In genomic region chr4:4980818-4981217, GRCh38 we compare ENCODE assay signal across 24 cellular contexts. TPM values are rescaled to one million over a fixed set of nuclear protein-coding genes. Genes with fewer than 3 reads are reported as not detected.
"Had no signal": no experiment of that assay in that cellular context is flagged by ENCODE, and none has a peak within 500 bp of the region (broad histone marks: within the 10 kb centered on the region; RNA-seq: fewer than 3 reads in every experiment).

No MANE protein-coding gene starts in this region.

- H3K4me1 Mint-ChIP-seq: activated CD4-positive, alpha-beta T cell treated with anti-CD3 and anti-CD28 coated beads, Interleukin-2, amount 10 ng/mL, durations not matched to agents 24 days and 14 days; activated CD8-positive, alpha-beta memory T cell treated with anti-CD3 and anti-CD28 coated beads, Interleukin-2, amount 10 ng/mL, durations not matched to agents 7 days and 5 days; activated naive CD8-positive, alpha-beta T cell treated with anti-CD3 and anti-CD28 coated beads, Interleukin-2, amount 50 U/mL, for 24 hours; WTC11 had no signal

- H3K36me3 ChIP-seq: brain microvascular endothelial cell had no signal

- H3K4me3 ChIP-seq: K562 had no signal

- H3K36me3 Mint-ChIP-seq: activated CD8-positive, alpha-beta memory T cell treated with anti-CD3 and anti-CD28 coated beads, Interleukin-2, amount 10 ng/mL, durations not matched to agents 7 days and 5 days; activated naive CD4-positive, alpha-beta T cell treated with anti-CD3 and anti-CD28 coated beads, Interleukin-2, amount 50 U/mL, for 72 hours had no signal

- DNase-seq: activated CD4-positive, alpha-beta T cell treated with anti-CD3 and anti-CD28 coated beads, Interleukin-2, amount 10 ng/mL, durations not matched to agents 24 days and 14 days; activated CD4-positive, alpha-beta T cell treated with anti-CD3 and anti-CD28 coated beads, Interleukin-2, amount 50 U/mL, for 48 hours; activated CD4-positive, CD25-positive, alpha-beta regulatory T cell treated with anti-CD3 and anti-CD28 coated beads, Interleukin-2, amount 50 U/mL, for 72 hours; activated CD8-positive, alpha-beta memory T cell treated with anti-CD3 and anti-CD28 coated beads, Interleukin-2, amount 10 ng/mL, durations not matched to agents 7 days and 5 days; activated effector memory CD4-positive, alpha-beta T cell treated with anti-CD3 and anti-CD28 coated beads, Interleukin-2, amount 50 U/mL, for 16 hours; activated naive CD4-positive, alpha-beta T cell treated with Interleukin-2 at 50 U/mL for 16 hours; activated naive CD8-positive, alpha-beta T cell treated with anti-CD3 and anti-CD28 coated beads, Interleukin-2, amount 50 U/mL, for 24 hours; activated T-cell treated with anti-CD3 and anti-CD28 coated beads, Interleukin-2, amount 50 U/mL, for 24 hours; amygdala; brain microvascular endothelial cell; Karpas-422; NCI-H1105 treated with DMSO at 0.1 percent for 48 hours; NCI-H1436 treated with DMSO at 0.1 percent for 48 hours; NCI-H187; NCI-H2081; NCI-H510A treated with DMSO at 0.1 percent for 48 hours; NCI-H69; PC-3; SIG-M5; T-helper 17 cell; T-helper 9 cell had no signal

- ATAC-seq: activated CD8-positive, alpha-beta memory T cell treated with anti-CD3 and anti-CD28 coated beads, Interleukin-2, amount 10 ng/mL, durations not matched to agents 7 days and 5 days; activated naive CD4-positive, alpha-beta T cell treated with anti-CD3 and anti-CD28 coated beads, Interleukin-2, amount 50 U/mL, for 72 hours; activated naive CD8-positive, alpha-beta T cell treated with anti-CD3 and anti-CD28 coated beads, Interleukin-2, amount 50 U/mL, for 24 hours; K562; PC-3; T-helper 17 cell; WTC11 had no signal

- H3K4me3 Mint-ChIP-seq: activated CD4-positive, alpha-beta T cell treated with anti-CD3 and anti-CD28 coated beads, Interleukin-2, amount 10 ng/mL, durations not matched to agents 24 days and 14 days; activated CD8-positive, alpha-beta memory T cell treated with anti-CD3 and anti-CD28 coated beads, Interleukin-2, amount 10 ng/mL, durations not matched to agents 7 days and 5 days; activated naive CD8-positive, alpha-beta T cell treated with anti-CD3 and anti-CD28 coated beads, Interleukin-2, amount 50 U/mL, for 24 hours; activated T-cell treated with anti-CD3 and anti-CD28 coated beads, Interleukin-2, amount 50 U/mL, for 24 hours; T-helper 17 cell; WTC11 had no signal

- H3K27ac Mint-ChIP-seq: activated CD4-positive, alpha-beta T cell treated with anti-CD3 and anti-CD28 coated beads, Interleukin-2, amount 10 ng/mL, durations not matched to agents 24 days and 14 days; activated CD8-positive, alpha-beta memory T cell treated with anti-CD3 and anti-CD28 coated beads, Interleukin-2, amount 10 ng/mL, durations not matched to agents 7 days and 5 days; activated naive CD4-positive, alpha-beta T cell treated with anti-CD3 and anti-CD28 coated beads, Interleukin-2, amount 50 U/mL, for 72 hours; activated naive CD8-positive, alpha-beta T cell treated with anti-CD3 and anti-CD28 coated beads, Interleukin-2, amount 50 U/mL, for 24 hours; activated T-cell treated with anti-CD3 and anti-CD28 coated beads, Interleukin-2, amount 50 U/mL, for 24 hours; T-helper 17 cell; WTC11 had no signal

- H3K27me3 Mint-ChIP-seq: activated CD4-positive, alpha-beta T cell treated with anti-CD3 and anti-CD28 coated beads, Interleukin-2, amount 10 ng/mL, durations not matched to agents 24 days and 14 days; activated CD8-positive, alpha-beta memory T cell treated with anti-CD3 and anti-CD28 coated beads, Interleukin-2, amount 10 ng/mL, durations not matched to agents 7 days and 5 days; activated naive CD8-positive, alpha-beta T cell treated with anti-CD3 and anti-CD28 coated beads, Interleukin-2, amount 50 U/mL, for 24 hours; activated T-cell treated with anti-CD3 and anti-CD28 coated beads, Interleukin-2, amount 50 U/mL, for 24 hours had no signal

- H3K27me3 ChIP-seq: brain microvascular endothelial cell had no signal

- H3K27ac ChIP-seq: brain microvascular endothelial cell had no signal

RNA-seq across cellular contexts. Expression of gene CYTL1, which starts 38.4 kb away (rescaled TPM):
- total RNA-seq: activated CD4-positive, alpha-beta T cell treated with anti-CD3 and anti-CD28 coated beads, Interleukin-2, amount 10 ng/mL, durations not matched to agents 24 days and 14 days; activated CD8-positive, alpha-beta memory T cell treated with anti-CD3 and anti-CD28 coated beads, Interleukin-2, amount 10 ng/mL, durations not matched to agents 7 days and 5 days; activated naive CD4-positive, alpha-beta T cell treated with anti-CD3 and anti-CD28 coated beads, Interleukin-2, amount 50 U/mL, for 72 hours; K562; PC-3; T-helper 17 cell had no signal
- polyA plus RNA-seq: K562 had no signal
